Comparison of ENCODE assay signal across 8 cellular contexts in the genomic region with DNA sequence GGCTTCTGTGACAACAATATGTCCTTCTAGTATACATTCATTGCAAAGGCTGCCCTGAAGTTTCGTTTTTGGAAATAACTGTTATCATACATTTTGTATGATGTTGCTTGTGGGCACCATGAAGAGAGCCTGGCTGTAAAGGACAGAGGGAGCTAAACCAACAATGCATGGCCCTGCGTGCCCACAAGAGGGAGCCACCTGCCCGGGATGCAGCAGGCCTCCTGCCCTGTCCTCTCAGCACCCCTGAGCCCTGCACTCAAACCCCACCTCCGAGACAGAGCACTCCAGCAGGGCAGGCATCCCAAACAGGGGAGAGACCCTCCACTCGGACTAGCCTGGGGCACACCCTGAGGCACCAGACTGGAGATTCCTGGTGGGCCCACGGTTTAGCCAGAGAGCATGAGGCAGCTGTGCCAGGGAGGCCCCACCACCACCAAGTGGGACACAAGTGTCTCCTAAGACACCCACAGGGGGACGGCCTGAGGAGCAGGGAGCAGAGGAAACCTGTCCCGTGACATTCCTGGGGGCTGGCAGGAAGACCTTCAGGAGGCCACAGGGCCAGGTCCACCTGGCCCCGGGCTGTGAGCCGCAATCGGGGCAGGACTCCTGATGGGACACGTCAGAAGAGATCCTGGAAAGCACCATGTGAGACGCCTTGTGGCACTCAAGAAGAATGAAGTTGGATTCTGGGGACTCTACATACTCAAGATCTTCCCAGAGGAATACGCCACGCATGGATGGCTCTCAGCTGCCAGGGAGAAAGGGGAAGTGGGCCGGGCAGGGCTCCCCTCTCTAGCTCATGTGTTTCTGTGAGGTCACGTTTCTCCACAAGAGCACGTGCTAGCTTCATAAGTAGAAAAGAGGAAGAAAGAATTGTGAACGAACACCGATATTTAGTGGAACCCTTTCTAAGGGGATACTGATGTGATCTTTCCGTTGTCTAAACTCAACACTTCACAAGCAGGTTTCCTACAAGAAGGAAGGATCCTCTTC. TPM values are rescaled to one million over a fixed set of nuclear protein-coding genes. Genes with fewer than 3 reads are reported as not detected.
DNase-seq lines count a peak whose midpoint lies in the region; ATAC-seq, FAIRE-seq and TF ChIP-seq lines count a peak whose summit lies in the region.
"Not testable (repeated sequence)": the region's sequence is repeated elsewhere in the genome, so short reads cannot be mapped to it uniquely, and the experiment has no call there.

No MANE protein-coding gene starts in this region.

- H3K27me3 ChIP-seq in GM23338 (ENCODE audit: insufficient read depth); bronchial epithelial cell (ENCODE audit: control insufficient read depth, insufficient read depth, low read length); keratinocyte (ENCODE audit: control insufficient read depth, extremely low read depth, insufficient read depth, low read length): not testable (repeated sequence)

- not testable (repeated sequence) for H3K4me3 ChIP-seq in GM23338; bronchial epithelial cell (ENCODE audit: low read depth, low read length); keratinocyte (ENCODE audit: control insufficient read depth in 2 of 3, extremely low read depth in 1 of 3, insufficient read depth in 2 of 3, low read depth in 1 of 3, low read length in 3 of 3)

- not testable (repeated sequence) for BruUV-seq in Calu3 (replicated peaks; lab: Mats Ljungman, UMichigan)

- CTCF ChIA-PET in Calu3 (lab: Charles Lee): not testable (repeated sequence)

- ATAC-seq in GM23338 (peak; percentile 94), sciatic nerve (peak; percentile 80)
- ATAC-seq in stimulated activated naive CD8-positive, alpha-beta T cell treated with anti-CD3 and anti-CD28 coated beads, Interleukin-15, amount 100 ng/mL, for 72 hours: peak; percentile 98

- DNase-seq in Calu3 (peak; percentile 80), T follicular helper cell (ENCODE audit: low read depth) (peak; percentile 37), activated T-cell treated with anti-CD3 and anti-CD28 coated beads for 1 hour (ENCODE audit: low read depth) (peak; percentile 16), sciatic nerve (ENCODE audit: low spot score) (peak; percentile 59)
- not testable (repeated sequence) for DNase-seq in GM23338 (ENCODE audit: low spot score); bronchial epithelial cell (ENCODE audit: low read depth); keratinocyte (ENCODE audit: low read depth, low spot score)
- peak in 1 of 2 donors; percentile 66 for DNase-seq in stimulated activated naive CD8-positive, alpha-beta T cell treated with anti-CD3 and anti-CD28 coated beads, Interleukin-15, amount 100 ng/mL, for 72 hours

- dilution Hi-C loops in keratinocyte (cut with MboI; ENCODE audit: extremely low pct_ligation_motif_present, low sequenced_read_pairs): not testable (repeated sequence)

- H3K27me3 Mint-ChIP-seq in Calu3 (ENCODE audit: unreplicated experiment); GM23338 (ENCODE audit: insufficient read depth, low read depth, poor library complexity); stimulated activated naive CD8-positive, alpha-beta T cell treated with anti-CD3 and anti-CD28 coated beads, Interleukin-15, amount 100 ng/mL, for 72 hours: not testable (repeated sequence)

- H3K9ac ChIP-seq in keratinocyte (ENCODE audit: control insufficient read depth, extremely low read depth, insufficient read depth, low read length): not testable (repeated sequence)

- not testable (repeated sequence) for H2AFZ ChIP-seq in GM23338; keratinocyte (ENCODE audit: control insufficient read depth, low read length)

- not testable (repeated sequence) for H4K20me1 ChIP-seq in GM23338 (replicated peaks; ENCODE audit: insufficient read depth); keratinocyte (ENCODE audit: control insufficient read depth, extremely low read depth, insufficient read depth, low read length)

- not testable (repeated sequence) for H3K9me1 ChIP-seq in keratinocyte (ENCODE audit: control insufficient read depth, extremely low read depth, insufficient read depth, low read length)

- H3K4me1 Mint-ChIP-seq in Calu3 (ENCODE audit: low read depth, unreplicated experiment); GM23338; stimulated activated naive CD8-positive, alpha-beta T cell treated with anti-CD3 and anti-CD28 coated beads, Interleukin-15, amount 100 ng/mL, for 72 hours: not testable (repeated sequence)

- not testable (repeated sequence) for H3K4me3 Mint-ChIP-seq in Calu3 (ENCODE audit: low read depth, unreplicated experiment); GM23338; stimulated activated naive CD8-positive, alpha-beta T cell treated with anti-CD3 and anti-CD28 coated beads, Interleukin-15, amount 100 ng/mL, for 72 hours

- H3K36me3 ChIP-seq in GM23338 (ENCODE audit: insufficient read depth); bronchial epithelial cell (ENCODE audit: control insufficient read depth, insufficient read depth, low read length); keratinocyte (ENCODE audit: control insufficient read depth in 2 of 2, extremely low read depth in 1 of 2, insufficient read depth in 2 of 2, low read length in 2 of 2): not testable (repeated sequence)

- not testable (repeated sequence) for H3K9me2 ChIP-seq in GM23338 (ENCODE audit: insufficient read depth)

- peak; percentile 29 for TF ChIP-seq CTCF in Calu3 (IDR thresholded peaks at IDR 0.05; ENCODE audit: unreplicated experiment)
- TF ChIP-seq CTCF in GM23338 (conservative IDR thresholded peaks at IDR 0.05; ENCODE audit: low read depth in 2 of 2): peak in 1 of 2 experiments; percentile 48; a peak in 2 of 4 replicates
- not testable (repeated sequence) for TF ChIP-seq CTCF in bronchial epithelial cell (IDR thresholded peaks at IDR 0.05; ENCODE audit: insufficient read depth, low read length, severe bottlenecking)
- TF ChIP-seq CTCF in keratinocyte (optimal IDR thresholded peaks at IDR 0.05 in 1 of 3, IDR thresholded peaks at IDR 0.05 in 1 of 3, conservative IDR thresholded peaks at IDR 0.05 in 1 of 3; ENCODE audit: extremely low read depth in 1 of 3, insufficient read depth in 2 of 3, low read length in 3 of 3): peak in 1 of 3 experiments; percentile 4

- not testable (repeated sequence) for H3K9me3 Mint-ChIP-seq in Calu3 (ENCODE audit: low read depth, unreplicated experiment); GM23338; stimulated activated naive CD8-positive, alpha-beta T cell treated with anti-CD3 and anti-CD28 coated beads, Interleukin-15, amount 100 ng/mL, for 72 hours

- not testable (repeated sequence) for H3K36me3 Mint-ChIP-seq in Calu3 (ENCODE audit: insufficient read depth, unreplicated experiment); GM23338 (ENCODE audit: low read depth)

- H3K27ac Mint-ChIP-seq in Calu3 (ENCODE audit: unreplicated experiment); GM23338; stimulated activated naive CD8-positive, alpha-beta T cell treated with anti-CD3 and anti-CD28 coated beads, Interleukin-15, amount 100 ng/mL, for 72 hours: not testable (repeated sequence)

- H3K27ac ChIP-seq in GM23338 (ENCODE audit: low read depth); keratinocyte (ENCODE audit: control insufficient read depth, insufficient read depth, low read length): not testable (repeated sequence)

- H3K79me2 ChIP-seq in GM23338 (replicated peaks; ENCODE audit: insufficient read depth); keratinocyte (ENCODE audit: control insufficient read depth, insufficient read depth, low read length): not testable (repeated sequence)

- not testable (repeated sequence) for H3F3A ChIP-seq in GM23338 (replicated peaks; ENCODE audit: low read depth)

- not testable (repeated sequence) for H3K9me3 ChIP-seq in keratinocyte (ENCODE audit: control insufficient read depth, low read depth, low read length)

- FAIRE-seq in bronchial epithelial cell (lab: Jason Lieb, UNC): peak; percentile 23
- FAIRE-seq in keratinocyte (lab: Jason Lieb, UNC): peak; percentile 9

- intact Hi-C loops in Calu3 (cut with micrococcal nuclease; ENCODE audit: unreplicated experiment); sciatic nerve (cut with DNase I): not testable (repeated sequence)

- H3K4me2 ChIP-seq in GM23338; keratinocyte (ENCODE audit: control insufficient read depth, extremely low read depth, insufficient read depth, low read depth, low read length): not testable (repeated sequence)

- H3K4me1 ChIP-seq in GM23338 (ENCODE audit: insufficient read depth); keratinocyte (ENCODE audit: control insufficient read depth, extremely low read depth, insufficient read depth, low read length): not testable (repeated sequence)

RNA-seq across cellular contexts. Expression of a gene that starts 43.0 kb away (rescaled TPM):
- total RNA-seq in Calu3 (2022) (36.6 and 36.7 TPM in 2 replicates), bronchial epithelial cell (28.4 and 46.1 TPM in 2 replicates), sciatic nerve (18.2 TPM)
- total RNA-seq in GM23338 (2014; rRNA removed; shearing (Covaris generic)): 26.1 and 31.8 TPM in 2 replicates
- polyA plus RNA-seq in GM23338 (2016; fragmentation: Nextera tagmentation; extraction: Ambion mirVana) (18.5 and 19.7 TPM in 2 replicates), keratinocyte (29.0 to 41.1 TPM (median 36.1 TPM) in 3 replicates)
- polyA plus RNA-seq in keratinocyte (2011; ENCODE audit: low read depth): 65.3 TPM
- 26.3 and 41.3 TPM in 2 replicates for polyA plus RNA-seq in keratinocyte (2011; cell fraction: cytosol; rRNA removed)
- 38.9 and 43.7 TPM in 2 replicates for polyA plus RNA-seq in keratinocyte (2011; cell fraction: nucleus; rRNA removed)
- 27.1 and 31.1 TPM in 2 replicates for polyA plus RNA-seq in keratinocyte (2012; ENCODE audit: low replicate concordance)
- polyA minus RNA-seq in keratinocyte: 21.5 to 50.1 TPM (median 23.4 TPM) in 3 replicates
- polyA minus RNA-seq in keratinocyte (2011; cell fraction: cytosol; rRNA and poly(A)+ RNA removed): 38.0 TPM
- polyA minus RNA-seq in keratinocyte (2011; cell fraction: nucleus; rRNA and poly(A)+ RNA removed): 19.9 and 28.2 TPM in 2 replicates
